ENCODE assay signal across 8 cellular contexts in the genomic region with DNA sequence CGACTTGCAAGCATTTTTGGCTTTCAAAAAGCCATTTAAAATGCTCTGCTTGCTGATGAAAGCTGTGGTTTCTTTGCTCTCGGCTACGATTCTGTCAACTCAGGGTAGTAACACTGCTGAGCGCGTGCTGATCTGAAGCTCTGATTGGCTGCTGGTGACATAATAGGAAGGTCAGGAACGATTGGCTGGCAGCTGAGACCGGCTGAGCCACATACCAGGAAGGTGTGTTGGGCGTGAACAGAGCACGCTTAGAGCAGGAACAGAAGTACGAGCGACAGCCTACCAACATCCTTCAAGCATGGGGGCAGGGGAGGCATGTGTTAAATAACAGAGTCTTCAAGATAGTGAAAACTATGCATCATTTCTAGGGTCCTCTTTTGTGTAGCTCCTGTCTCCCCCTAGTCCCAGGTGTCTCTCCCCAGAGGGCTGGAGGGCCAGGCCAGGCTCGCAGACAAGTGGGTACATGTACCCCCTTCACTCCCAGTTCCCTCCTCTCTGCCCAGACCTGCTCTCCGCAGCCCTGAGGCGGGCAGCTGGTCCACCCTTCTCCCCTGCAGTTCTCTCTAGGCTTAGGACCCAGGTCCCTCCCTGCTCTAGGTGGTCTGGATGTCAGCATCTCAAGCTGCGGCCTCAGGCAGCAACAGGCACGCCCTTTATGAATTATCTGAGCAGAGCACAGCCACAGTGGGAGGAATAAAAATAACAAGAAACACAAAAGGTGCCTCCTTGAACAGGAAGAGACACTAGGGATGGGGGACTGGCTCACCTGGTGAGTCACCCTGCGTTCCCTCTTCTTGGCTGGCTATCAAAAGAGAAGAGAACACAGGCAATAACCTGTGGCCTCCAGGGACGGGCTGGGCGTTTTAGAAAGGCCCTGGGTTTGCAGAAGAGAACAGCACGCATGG.
A peak's percentile ranks its signal among the peaks of the same experiment; 100 is the strongest.
DNase-seq lines count a peak whose midpoint lies in the region; ATAC-seq, FAIRE-seq and TF ChIP-seq lines count a peak whose summit lies in the region.

No MANE protein-coding gene starts in this region.

- no peak overlapping the region for H3K14ac ChIP-seq in IMR-90 (replicated peaks; ENCODE audit: low read depth, low read length)

- H3K27ac Mint-ChIP-seq in activated naive CD4-positive, alpha-beta T cell treated with anti-CD3 and anti-CD28 coated beads for 36 hours = peak overlapping the region; percentile 71

- H3K4ac ChIP-seq in IMR-90 (ENCODE audit: low read depth, low read length) = peak overlapping the region; percentile 12; the same call in 1 of the 2 replicates

- no peak for FAIRE-seq in pancreas (lab: Jason Lieb, UNC)

- dilution Hi-C loops in IMR-90 (cut with HindIII; ENCODE audit: low sequenced_read_pairs, unreplicated experiment) = no loop called here

- H4K91ac ChIP-seq in IMR-90 (ENCODE audit: insufficient read depth, low read depth, low read length) = no peak overlapping the region

- no peak overlapping the region for H2BK20ac ChIP-seq in IMR-90 (ENCODE audit: low read depth, low read length)

- H3K56ac ChIP-seq in IMR-90 (ENCODE audit: extremely low read depth, insufficient read depth, low read length) = no peak overlapping the region

- peak; percentile 48 for DNase-seq in D341Med (ENCODE audit: low spot score)
- peak; percentile 87 for DNase-seq in IMR-90
- peak; percentile 70 to 87 for DNase-seq in SHP77 (lab: John Stamatoyannopoulos, UW)
- peak; percentile 91 for DNase-seq in activated naive CD4-positive, alpha-beta T cell treated with anti-CD3 and anti-CD28 coated beads for 36 hours
- peak; percentile 69 to 90 (median 89) for DNase-seq in pancreas
- DNase-seq in thyroid gland = peak; percentile 90 to 92

- H3K36me3 ChIP-seq in IMR-90 (ENCODE audit: control insufficient read depth, insufficient read depth, low read length) (no peaks in the 10 kb centered on the region), gastroesophageal sphincter (no peaks in the 10 kb centered on the region), pancreas (no peaks in the 10 kb centered on the region), thyroid gland (no peaks in the 10 kb centered on the region)

- no peaks in the 10 kb centered on the region for H3K9me3 ChIP-seq in IMR-90 (ENCODE audit: control insufficient read depth, insufficient read depth, low read length)
- H3K9me3 ChIP-seq in gastroesophageal sphincter = no peaks in the 10 kb centered on the region
- H3K9me3 ChIP-seq in pancreas = no peaks in the 10 kb centered on the region
- H3K9me3 ChIP-seq in thyroid gland = no peaks in the 10 kb centered on the region

- H3K27me3 Mint-ChIP-seq in activated naive CD4-positive, alpha-beta T cell treated with anti-CD3 and anti-CD28 coated beads for 36 hours (ENCODE audit: low read depth) = no peaks in the 10 kb centered on the region

- in situ Hi-C loops in IMR-90 (cut with MboI; ENCODE audit: low sequenced_read_pairs) = no loop called here

- H3K9me1 ChIP-seq in IMR-90 (ENCODE audit: insufficient read depth, low read length) = peaks cover 6% of the 10 kb centered on the region; the same call in 1 of the 2 replicates

- no peak overlapping the region for H2BK120ac ChIP-seq in IMR-90 (ENCODE audit: low read depth, low read length)

- no peak overlapping the region; the same call in 2 of the 3 replicates for H2BK15ac ChIP-seq in IMR-90 (ENCODE audit: low read depth, low read length)

- no peaks in the 10 kb centered on the region for H4K20me1 ChIP-seq in IMR-90 (ENCODE audit: insufficient read depth, low read length)

- no peaks in the 10 kb centered on the region for H3K9me3 Mint-ChIP-seq in activated naive CD4-positive, alpha-beta T cell treated with anti-CD3 and anti-CD28 coated beads for 36 hours

- H3K4me1 ChIP-seq in IMR-90 (ENCODE audit: control insufficient read depth, insufficient read depth, low read length) = peaks cover 4% of the 10 kb centered on the region
- H3K4me1 ChIP-seq in gastroesophageal sphincter = peaks cover 0 to 15% (median 10%) of the 10 kb centered on the region in 3 donors
- peaks cover 6 to 7% (median 6%) of the 10 kb centered on the region in 3 donors for H3K4me1 ChIP-seq in pancreas
- peaks cover 3 to 13% of the 10 kb centered on the region in 2 donors for H3K4me1 ChIP-seq in thyroid gland

- no peak for TF ChIP-seq EP300 in gastroesophageal sphincter (IDR thresholded peaks at IDR 0.05)

- peaks cover 18% of the 10 kb centered on the region for H3K4me1 Mint-ChIP-seq in activated naive CD4-positive, alpha-beta T cell treated with anti-CD3 and anti-CD28 coated beads for 36 hours (ENCODE audit: low read depth)

- peak overlapping the region; percentile 10 for H3K4me3 Mint-ChIP-seq in activated naive CD4-positive, alpha-beta T cell treated with anti-CD3 and anti-CD28 coated beads for 36 hours

- 7% methylated on average over 5 of the region's 20 CpGs; no CpG with 5 or more reads in 1 of the 2 experiments for WGBS in IMR-90 (ENCODE audit: extremely low coverage in 2 of 2, insufficient read length in 1 of 2), 2 experiments
- WGBS in gastroesophageal sphincter (ENCODE audit: low coverage in 1 of 2), 2 donors = 16 to 32% methylated on average over 8 to 14 of the region's 20 CpGs
- 24 to 26% methylated on average over 20 of the region's 20 CpGs for WGBS in pancreas, 2 donors
- WGBS in thyroid gland, 2 donors = 19 to 30% methylated on average over 20 of the region's 20 CpGs

- no peak for TF ChIP-seq CTCF in IMR-90 (conservative IDR thresholded peaks at IDR 0.05; ENCODE audit: low read depth, low read length)
- no peak for TF ChIP-seq CTCF in gastroesophageal sphincter (IDR thresholded peaks at IDR 0.05)
- no peak for TF ChIP-seq CTCF in pancreas (IDR thresholded peaks at IDR 0.05)
- no peak for TF ChIP-seq CTCF in thyroid gland (IDR thresholded peaks at IDR 0.05)

- H3K27me3 ChIP-seq in IMR-90 (ENCODE audit: control insufficient read depth, insufficient read depth, low read length) (peaks cover 7% of the 10 kb centered on the region), gastroesophageal sphincter (no peaks in the 10 kb centered on the region), pancreas (no peaks in the 10 kb centered on the region), thyroid gland (no peaks in the 10 kb centered on the region)

- TF ChIP-seq RAD21 in IMR-90 (IDR thresholded peaks at IDR 0.05; ENCODE audit: low read length) = no peak

- CTCF ChIA-PET in IMR-90 (lab: Yijun Ruan, JAX) = no interaction called here
- CTCF ChIA-PET in activated naive CD4-positive, alpha-beta T cell treated with anti-CD3 and anti-CD28 coated beads for 36 hours (lab: Charles Lee) = interaction anchor here (1.4 kb wide), 1 partner anchor 391 kb away, joined by 3 read pairs; no protein-coding TSS in a partner anchor

- no peak overlapping the region for H3K27ac ChIP-seq in IMR-90 (ENCODE audit: insufficient read depth, low read length)
- peak overlapping the region in 1 of 4 donors; percentile 5 for H3K27ac ChIP-seq in gastroesophageal sphincter
- H3K27ac ChIP-seq in pancreas = peak overlapping the region; percentile 27 to 78 (median 62)
- H3K27ac ChIP-seq in thyroid gland = peak overlapping the region in 1 of 3 donors; percentile 38

- H4K5ac ChIP-seq in IMR-90 (ENCODE audit: low read depth, low read length) = no peak overlapping the region; the same call in 1 of the 2 replicates

- TF ChIP-seq POLR2A in IMR-90 (IDR thresholded peaks at IDR 0.05; ENCODE audit: low read depth, low read length) (no peak), gastroesophageal sphincter (IDR thresholded peaks at IDR 0.05) (no peak), thyroid gland (IDR thresholded peaks at IDR 0.05) (peak in 1 of 2 donors; percentile 61)

- 0 out of 2 replicates have a peak overlapping the region, but pooled peaks have one; percentile 15 for H3K18ac ChIP-seq in IMR-90 (ENCODE audit: low read depth, low read length)

- peak overlapping the region; percentile 85 for H2AFZ ChIP-seq in IMR-90 (replicated peaks; ENCODE audit: low read length, poor library complexity)

- peak overlapping the region; percentile 83 for H3K4me2 ChIP-seq in IMR-90 (ENCODE audit: low read depth, low read length)

- H3K4me3 ChIP-seq in IMR-90 (ENCODE audit: insufficient read depth, low read depth, low read length) (no peak overlapping the region), gastroesophageal sphincter (peak overlapping the region in 1 of 2 donors; percentile 10), pancreas (peak overlapping the region in 1 of 4 donors; percentile 17), thyroid gland (replicated peaks in 1 of 3) (peak overlapping the region in 1 of 3 donors; percentile 7)

- peak; percentile 99 for ATAC-seq in GM21529 (IDR thresholded peaks at IDR 0.05; ENCODE audit: unreplicated experiment)
- ATAC-seq in IMR-90 (ENCODE audit: low read depth) = peak; percentile 93
- peak; percentile 91 for ATAC-seq in gastroesophageal sphincter
- peak; percentile 97 to 99 (median 98) for ATAC-seq in pancreas

- intact Hi-C loops in IMR-90 (cut with micrococcal nuclease) = no loop called here
- intact Hi-C loops in activated naive CD4-positive, alpha-beta T cell treated with anti-CD3 and anti-CD28 coated beads for 36 hours (cut with micrococcal nuclease) = loop anchor here (1.0 to 5.0 kb wide), 5 partner anchors 50 to 894 kb away; partner anchors contain the start of genes RAF1 and TAMM41
- intact Hi-C loops in pancreas (cut with DNase I) = no loop called here
- intact Hi-C loops in thyroid gland (cut with DNase I) = no loop called here

- no peak overlapping the region for H2BK5ac ChIP-seq in IMR-90 (ENCODE audit: low read depth, low read length, poor library complexity, severe bottlenecking)

- H3K9ac ChIP-seq in IMR-90 (ENCODE audit: low read depth, low read length) = no peak overlapping the region

- no TSS peak for BruUV-seq in IMR-90 (replicated peaks; lab: Mats Ljungman, UMichigan)

- H3K23ac ChIP-seq in IMR-90 (ENCODE audit: low read depth, low read length) = no peak overlapping the region

- H2AK5ac ChIP-seq in IMR-90 (ENCODE audit: low read depth, low read length) = peak overlapping the region; percentile 25; the same call in 1 of the 2 replicates

- peak overlapping the region; percentile 16 to 47; a peak in 3 of 4 replicates for H4K8ac ChIP-seq in IMR-90 (ENCODE audit: low read depth in 2 of 2, low read length in 2 of 2)

- peak overlapping the region; percentile 33 for H2AK9ac ChIP-seq in IMR-90 (replicated peaks; ENCODE audit: low read depth, low read length, poor library complexity)

- POLR2A ChIA-PET in IMR-90 (lab: Charles Lee; ENCODE audit: unreplicated experiment) = no interaction called here

- no peaks in the 10 kb centered on the region for H3K36me3 Mint-ChIP-seq in activated naive CD4-positive, alpha-beta T cell treated with anti-CD3 and anti-CD28 coated beads for 36 hours (ENCODE audit: low read depth)

- H3K79me1 ChIP-seq in IMR-90 (ENCODE audit: low read depth in 1 of 2, low read length in 2 of 2) = no peaks in the 10 kb centered on the region

TF ChIP-seq in IMR-90, 13 proteins besides CTCF, POLR2A, EP300 and RAD21 (continues in another document):
- TF ChIP-seq RCOR1 (IDR thresholded peaks at IDR 0.05; ENCODE audit: insufficient replicate concordance, low read length) (no peak), CEBPB (IDR thresholded peaks at IDR 0.05; ENCODE audit: low read depth, low read length) (no peak)
